8 cellular contexts compared by ENCODE assay signal in genomic region chr1:201559679-201560162, GRCh38. TPM values are rescaled to one million over a fixed set of nuclear protein-coding genes. Genes with fewer than 3 reads are reported as not detected.
A peak's percentile ranks its signal among the peaks of the same experiment; 100 is the strongest.
DNase-seq lines count a peak whose midpoint lies in the region; ATAC-seq and TF ChIP-seq lines count a peak whose summit lies in the region.

No MANE protein-coding gene starts in this region.

- peaks cover 72 to 95% (median 83%) of the 10 kb centered on the region in 10 experiments for H3K4me1 ChIP-seq in BLaER1 treated with 17β-estradiol and CSF1 and Interleukin-3, amounts not matched to agents 10 nM and 100 nM
- H3K4me1 ChIP-seq in RWPE2 (ENCODE audit: insufficient read depth, poor library complexity, severe bottlenecking) (peaks cover 18% of the 10 kb centered on the region), foreskin keratinocyte (peaks cover 9% of the 10 kb centered on the region), tibial artery (peaks cover 0 to 20% (median 7%) of the 10 kb centered on the region in 4 donors)

- no peaks in the 10 kb centered on the region for H3K27me3 ChIP-seq in BLaER1 treated with 17β-estradiol and CSF1 and Interleukin-3, amounts not matched to agents 10 nM and 100 nM
- no peaks in the 10 kb centered on the region for H3K27me3 ChIP-seq in RWPE2 (ENCODE audit: insufficient read depth, poor library complexity, severe bottlenecking)
- H3K27me3 ChIP-seq in foreskin keratinocyte: peaks cover 5% of the 10 kb centered on the region
- H3K27me3 ChIP-seq in tibial artery: no peaks in the 10 kb centered on the region

- DNase-seq in LNCaP clone FGC (ENCODE audit: low read depth): peak; percentile 50
- no peak for DNase-seq in RWPE2 (ENCODE audit: low spot score)
- peak in 1 of 2 donors; percentile 49 for DNase-seq in foreskin keratinocyte
- DNase-seq in osteocyte (ENCODE audit: extremely low spot score, unreplicated experiment): peak; percentile 92
- peak; percentile 73 to 85 for DNase-seq in tibial artery

- H3K9me3 ChIP-seq in BLaER1 treated with 17β-estradiol and CSF1 and Interleukin-3, amounts not matched to agents 10 nM and 100 nM (replicated peaks in 1 of 11): no peaks in the 10 kb centered on the region
- H3K9me3 ChIP-seq in RWPE2 (ENCODE audit: severe bottlenecking) (no peaks in the 10 kb centered on the region), tibial artery (no peaks in the 10 kb centered on the region)

- ATAC-seq in GM19395 (IDR thresholded peaks at IDR 0.05; ENCODE audit: unreplicated experiment) (peak; percentile 81), RWPE2 (ENCODE audit: low read depth) (peak; percentile 80), foreskin keratinocyte (peak; percentile 80)
- peak; percentile 87 for ATAC-seq in activated T-helper 17 cell treated with anti-CD3 and anti-CD28 coated beads, Interleukin-2, amount 50 U/mL, for 72 hours (replicated peaks)

- no peak overlapping the region for H3K4me3 ChIP-seq in BLaER1 treated with 17β-estradiol and CSF1 and Interleukin-3, amounts not matched to agents 10 nM and 100 nM
- no peak overlapping the region for H3K4me3 ChIP-seq in LNCaP clone FGC (ENCODE audit: low read depth, low read length)
- no peak overlapping the region for H3K4me3 ChIP-seq in RWPE2 (ENCODE audit: severe bottlenecking)
- no peak overlapping the region for H3K4me3 ChIP-seq in tibial artery

- H3K27ac ChIP-seq in BLaER1 treated with 17β-estradiol and CSF1 and Interleukin-3, amounts not matched to agents 10 nM and 100 nM: peak overlapping the region in 9 of 11 experiments; percentile 12 to 64 (median 30); a peak in 10 of 22 replicates
- peak overlapping the region; percentile 90 for H3K27ac ChIP-seq in RWPE2 (ENCODE audit: poor library complexity, severe bottlenecking)
- H3K27ac ChIP-seq in foreskin keratinocyte: no peak overlapping the region
- H3K27ac ChIP-seq in tibial artery: no peak overlapping the region

- peak; percentile 98 for TF ChIP-seq CTCF in LNCaP clone FGC (IDR thresholded peaks at IDR 0.05; ENCODE audit: control insufficient read depth, extremely low read depth, insufficient read depth)
- TF ChIP-seq CTCF in RWPE2 (IDR thresholded peaks at IDR 0.05; ENCODE audit: poor library complexity, severe bottlenecking): peak; percentile 93
- peak; percentile 98 for TF ChIP-seq CTCF in foreskin keratinocyte (conservative IDR thresholded peaks at IDR 0.05)
- peak; percentile 95 for TF ChIP-seq CTCF in osteocyte (IDR thresholded peaks at IDR 0.05)
- peak; percentile 89 to 97 for TF ChIP-seq CTCF in tibial artery (IDR thresholded peaks at IDR 0.05)

- peak overlapping the region; percentile 35 to 85 (median 75) for H3K4me2 ChIP-seq in BLaER1 treated with 17β-estradiol and CSF1 and Interleukin-3, amounts not matched to agents 10 nM and 100 nM

- no peak overlapping the region for H3K4me3 Mint-ChIP-seq in activated T-helper 17 cell treated with anti-CD3 and anti-CD28 coated beads, Interleukin-2, amount 50 U/mL, for 72 hours
- H3K4me3 Mint-ChIP-seq in osteocyte (ENCODE audit: unreplicated experiment): no peak overlapping the region

- H3K36me3 Mint-ChIP-seq in activated T-helper 17 cell treated with anti-CD3 and anti-CD28 coated beads, Interleukin-2, amount 50 U/mL, for 72 hours (ENCODE audit: low read depth): no peaks in the 10 kb centered on the region
- no peaks in the 10 kb centered on the region for H3K36me3 Mint-ChIP-seq in osteocyte (ENCODE audit: unreplicated experiment)

- H3K27ac Mint-ChIP-seq in activated T-helper 17 cell treated with anti-CD3 and anti-CD28 coated beads, Interleukin-2, amount 50 U/mL, for 72 hours: no peak overlapping the region
- no peak overlapping the region for H3K27ac Mint-ChIP-seq in osteocyte (ENCODE audit: unreplicated experiment)

- H4K20me1 ChIP-seq in BLaER1 treated with 17β-estradiol and CSF1 and Interleukin-3, amounts not matched to agents 10 nM and 100 nM: peaks cover 0 to 100% (median 90%) of the 10 kb centered on the region in 11 experiments; a peak in 18 of 22 replicates

- no peaks in the 10 kb centered on the region for H3K27me3 Mint-ChIP-seq in activated T-helper 17 cell treated with anti-CD3 and anti-CD28 coated beads, Interleukin-2, amount 50 U/mL, for 72 hours
- no peaks in the 10 kb centered on the region for H3K27me3 Mint-ChIP-seq in osteocyte (ENCODE audit: unreplicated experiment)

- H3K4me1 Mint-ChIP-seq in activated T-helper 17 cell treated with anti-CD3 and anti-CD28 coated beads, Interleukin-2, amount 50 U/mL, for 72 hours: no peaks in the 10 kb centered on the region
- H3K4me1 Mint-ChIP-seq in osteocyte (ENCODE audit: unreplicated experiment): peaks cover 72% of the 10 kb centered on the region

- no peaks in the 10 kb centered on the region for H3K9me3 Mint-ChIP-seq in activated T-helper 17 cell treated with anti-CD3 and anti-CD28 coated beads, Interleukin-2, amount 50 U/mL, for 72 hours
- H3K9me3 Mint-ChIP-seq in osteocyte (ENCODE audit: unreplicated experiment): no peaks in the 10 kb centered on the region

- H3K36me3 ChIP-seq in BLaER1 treated with 17β-estradiol and CSF1 and Interleukin-3, amounts not matched to agents 10 nM and 100 nM: peaks cover 0 to 50% (median 22%) of the 10 kb centered on the region in 11 experiments; a peak in 18 of 22 replicates
- H3K36me3 ChIP-seq in RWPE2 (ENCODE audit: low read depth) (no peaks in the 10 kb centered on the region), tibial artery (no peaks in the 10 kb centered on the region)

- intact Hi-C loops in tibial artery (cut with DNase I; ENCODE audit: low total_unique reads): loop anchor here (2.0 kb wide), 1 partner anchor 233 kb away; no protein-coding TSS in a partner anchor

- peak overlapping the region in 9 of 11 experiments; percentile 12 to 59 (median 33); a peak in 12 of 22 replicates for H3K9ac ChIP-seq in BLaER1 treated with 17β-estradiol and CSF1 and Interleukin-3, amounts not matched to agents 10 nM and 100 nM

RNA-seq across cellular contexts. Expression of gene NAV1, which starts 20.8 kb away (rescaled TPM):
- 1 to 10 TPM in 1 of 2 donors, under 1 TPM in 1; 0.28 to 1.3 TPM for total RNA-seq in activated T-helper 17 cell treated with anti-CD3 and anti-CD28 coated beads, Interleukin-2, amount 50 U/mL, for 72 hours
- 46.1 and 50.4 TPM in 2 replicates for total RNA-seq in foreskin keratinocyte
- 8.8 and 12.3 TPM in 2 replicates for polyA plus RNA-seq in foreskin keratinocyte
- total RNA-seq in osteocyte: 286 and 288 TPM in 2 replicates

RNA-seq across cellular contexts. Expression of gene CSRP1, which starts 52.8 kb away (rescaled TPM):
- total RNA-seq in activated T-helper 17 cell treated with anti-CD3 and anti-CD28 coated beads, Interleukin-2, amount 50 U/mL, for 72 hours: 10 to 100 TPM; 25.0 to 51.1 TPM
- total RNA-seq in foreskin keratinocyte (176 and 188 TPM in 2 replicates), osteocyte (0.56 and 1.6 TPM in 2 replicates)
- polyA plus RNA-seq in foreskin keratinocyte: 193 and 199 TPM in 2 replicates

Comparison
In these comparisons a context has a peak if more than half of its experiments do, and no peak if none do; other contexts are left out.
1. H3K27ac ChIP-seq: peak in BLaER1 treated with 17β-estradiol and CSF1 and Interleukin-3, amounts not matched to agents 10 nM and 100 nM (9 of 11) and RWPE2 (single experiment); none in foreskin keratinocyte (single experiment) and tibial artery (0 of 2).
2. RNA of gene NAV1, which starts 20.8 kb away (total RNA-seq): 286 to 288 TPM in osteocyte and 46.1 to 50.4 TPM in foreskin keratinocyte; 0.28 to 1.3 TPM in activated T-helper 17 cell treated with anti-CD3 and anti-CD28 coated beads, Interleukin-2, amount 50 U/mL, for 72 hours; every median in the first group is over 10 times any median in the second.
3. RNA of gene CSRP1, which starts 52.8 kb away (total RNA-seq): 176 to 188 TPM in foreskin keratinocyte and 25.0 to 51.1 TPM in activated T-helper 17 cell treated with anti-CD3 and anti-CD28 coated beads, Interleukin-2, amount 50 U/mL, for 72 hours; 0.56 to 1.6 TPM in osteocyte; every median in the first group is over 10 times any median in the second.
4. Peak in every context shown above with its lines, with median percentiles within 50 percentile points of each other: ATAC-seq and CTCF ChIP-seq.